In genomic region chr9:33111621-33112020, GRCh38 we compare ENCODE assay signal across 1 cellular context.
TF ChIP-seq lines count a peak whose summit lies in the region.

No MANE protein-coding gene starts in this region.

TF ChIP-seq in endothelial cell of umbilical vein, 7 proteins besides CTCF, POLR2A, EP300 and RAD21:
- TF ChIP-seq MYC (IDR thresholded peaks at IDR 0.05; ENCODE audit: low read depth, low read length) (no peak), EZH2 (IDR thresholded peaks at IDR 0.05; ENCODE audit: borderline replicate concordance, low read depth, low read length, severe bottlenecking) (no peak), FOS (IDR thresholded peaks at IDR 0.05; ENCODE audit: borderline replicate concordance, insufficient read depth, low read length) (no peak), JUN (IDR thresholded peaks at IDR 0.05; ENCODE audit: borderline replicate concordance, insufficient read depth, insufficient read length, low read depth) (no peak), GATA2 (IDR thresholded peaks at IDR 0.05; ENCODE audit: insufficient read depth, insufficient read length, low read depth, low read length) (no peak), MAX (IDR thresholded peaks at IDR 0.05; ENCODE audit: insufficient read depth, insufficient read length) (no peak), POLR2AphosphoS5 (IDR thresholded peaks at IDR 0.05; ENCODE audit: insufficient read depth, low read depth, low read length) (no peak)
